ENCODE assay signal across 8 cellular contexts in genomic region chr16:30874821-30875717, GRCh38. TPM values are rescaled to one million over a fixed set of nuclear protein-coding genes. Genes with fewer than 3 reads are reported as not detected.
A peak's percentile ranks its signal among the peaks of the same experiment; 100 is the strongest.
DNase-seq lines count a peak whose midpoint lies in the region; ATAC-seq and TF ChIP-seq lines count a peak whose summit lies in the region.

No MANE protein-coding gene starts in this region.

- H3K27ac ChIP-seq in C4-2B (peak overlapping the region; percentile 95), dorsolateral prefrontal cortex (peak overlapping the region; percentile 28 to 97 (median 90))

- no peak for TF ChIP-seq CTCF in C4-2B (conservative IDR thresholded peaks at IDR 0.05)
- peak in 40 of 56 donors; percentile 4 to 65 (median 26) for TF ChIP-seq CTCF in dorsolateral prefrontal cortex (IDR thresholded peaks at IDR 0.05 in 54 of 56, conservative IDR thresholded peaks at IDR 0.05 in 2 of 56; ENCODE audit: low read depth in 1 of 56, partially characterized antibody in 56 of 56)
- peak in 1 of 3 donors; percentile 61 for TF ChIP-seq CTCF in lower leg skin (IDR thresholded peaks at IDR 0.05)

- H3K36me3 Mint-ChIP-seq in activated CD4-positive, alpha-beta memory T cell treated with anti-CD3 and anti-CD28 coated beads for 36 hours: peaks cover 18% of the 10 kb centered on the region

- WGBS in lower leg skin, 2 donors: 0% methylated on average over 18 to 26 of the region's 85 CpGs

- H3K4me3 ChIP-seq in dorsolateral prefrontal cortex: peak overlapping the region; percentile 56 to 99 (median 91)
- peak overlapping the region; percentile 90 for H3K4me3 ChIP-seq in lower leg skin (ENCODE audit: low read depth, poor library complexity, severe bottlenecking)

- no peaks in the 10 kb centered on the region for H3K27me3 ChIP-seq in dorsolateral prefrontal cortex

- TF ChIP-seq POLR2A in lower leg skin (IDR thresholded peaks at IDR 0.05): no peak

- no peaks in the 10 kb centered on the region for H3K27me3 Mint-ChIP-seq in activated CD4-positive, alpha-beta memory T cell treated with anti-CD3 and anti-CD28 coated beads for 36 hours

- no peaks in the 10 kb centered on the region for H3K9me3 Mint-ChIP-seq in activated CD4-positive, alpha-beta memory T cell treated with anti-CD3 and anti-CD28 coated beads for 36 hours

- intact Hi-C loops in activated CD4-positive, alpha-beta memory T cell treated with anti-CD3 and anti-CD28 coated beads for 36 hours (cut with micrococcal nuclease): loop anchor here (1.0 to 10.0 kb wide), 4 partner anchors 28 to 220 kb away; partner anchors contain the start of genes FBRS and PRR14
- intact Hi-C loops in dorsolateral prefrontal cortex (cut with DNase I) (loop anchor here (1.0 to 10.0 kb wide), 6 partner anchors 20 to 88 kb away; partner anchors contain the start of genes BCL7C (in 1 of the 2), FBXL19 (in 1 of the 2) and ZNF629 (in 1 of the 2)), lower leg skin (cut with DNase I; ENCODE audit: low total_unique reads) (no loop called here)

- peak; percentile 86 for ATAC-seq in GM19324 (IDR thresholded peaks at IDR 0.05; ENCODE audit: low FRiP score, unreplicated experiment)
- ATAC-seq in HG03460 (IDR thresholded peaks at IDR 0.05; ENCODE audit: unreplicated experiment): peak; percentile 77

- peak; percentile 98 for DNase-seq in NCI-H69 (lab: John Stamatoyannopoulos, UW)
- DNase-seq in activated CD4-positive, alpha-beta memory T cell treated with anti-CD3 and anti-CD28 coated beads for 36 hours: peak; percentile 93
- DNase-seq in dorsolateral prefrontal cortex: peak; percentile 83 to 94 (median 92)
- DNase-seq in lower leg skin (ENCODE audit: low spot score in 2 of 2): peak; percentile 81 to 97
- peak; percentile 87 to 89 for DNase-seq in stimulated activated CD4-positive, alpha-beta T cell treated with anti-CD3 and anti-CD28 coated beads, Interleukin-4, amount 100 ng/mL, for 4 hours

- CTCF ChIA-PET in activated CD4-positive, alpha-beta memory T cell treated with anti-CD3 and anti-CD28 coated beads for 36 hours (lab: Charles Lee): interaction anchor here (0.8 to 4.9 kb wide), 5 partner anchors 21 to 70 kb away, joined by 3 to 33 read pairs (median 6); partner anchors contain the start of gene CTF1

- POLR2A ChIA-PET in activated CD4-positive, alpha-beta memory T cell treated with anti-CD3 and anti-CD28 coated beads for 36 hours (lab: Charles Lee): interaction anchor here (0.7 to 3.0 kb wide), 6 partner anchors 17 to 100 kb away, joined by 3 to 14 read pairs (median 5); partner anchors contain the start of gene CTF1

- peak overlapping the region; percentile 90 for H3K27ac Mint-ChIP-seq in activated CD4-positive, alpha-beta memory T cell treated with anti-CD3 and anti-CD28 coated beads for 36 hours

- peaks cover 34% of the 10 kb centered on the region for H3K4me1 Mint-ChIP-seq in activated CD4-positive, alpha-beta memory T cell treated with anti-CD3 and anti-CD28 coated beads for 36 hours (ENCODE audit: low read depth)

- H3K4me3 Mint-ChIP-seq in activated CD4-positive, alpha-beta memory T cell treated with anti-CD3 and anti-CD28 coated beads for 36 hours: peak overlapping the region; percentile 96

RNA-seq across cellular contexts. Expression of gene BCL7C, which starts 18.8 kb away (rescaled TPM):
- total RNA-seq in activated CD4-positive, alpha-beta memory T cell treated with anti-CD3 and anti-CD28 coated beads for 36 hours: 10 to 100 TPM; 25.6 to 25.7 TPM
- total RNA-seq in dorsolateral prefrontal cortex (10 to 100 TPM in 118 of 120 experiments, 1 to 10 TPM in 2; 8.8 to 28.1 (median 15.6) TPM), lower leg skin (10 to 100 TPM; 43.1 to 79.1 (median 63.0) TPM)

RNA-seq across cellular contexts. Expression of gene CTF1, which starts 21.3 kb away (rescaled TPM):
- under 1 TPM; 0.22 to 0.43 TPM for total RNA-seq in activated CD4-positive, alpha-beta memory T cell treated with anti-CD3 and anti-CD28 coated beads for 36 hours
- total RNA-seq in dorsolateral prefrontal cortex (1 to 10 TPM in 119 of 120 experiments, under 1 TPM in 1; 0.90 to 9.9 (median 3.1) TPM), lower leg skin (1 to 10 TPM in 2 of 4 donors, under 1 TPM in 1, not detected in 1; 0.80 to 3.0 (median 2.5) TPM)

RNA-seq across cellular contexts. Expression of gene FBXL19, which starts 48.3 kb away (rescaled TPM):
- total RNA-seq in activated CD4-positive, alpha-beta memory T cell treated with anti-CD3 and anti-CD28 coated beads for 36 hours: 10 to 100 TPM; 21.0 to 22.2 TPM
- total RNA-seq in dorsolateral prefrontal cortex (10 to 100 TPM; 23.5 to 84.8 (median 52.1) TPM), lower leg skin (10 to 100 TPM; 17.7 to 25.1 (median 22.1) TPM)

Comparison
In these comparisons a context has a peak if more than half of its experiments do, and no peak if none do; other contexts are left out.
1. Peak in every context shown above with its lines: DNase-seq, ATAC-seq, H3K4me3 ChIP-seq and H3K27ac ChIP-seq.